ENCODE assay signal across 1 cellular context in the genomic region with DNA sequence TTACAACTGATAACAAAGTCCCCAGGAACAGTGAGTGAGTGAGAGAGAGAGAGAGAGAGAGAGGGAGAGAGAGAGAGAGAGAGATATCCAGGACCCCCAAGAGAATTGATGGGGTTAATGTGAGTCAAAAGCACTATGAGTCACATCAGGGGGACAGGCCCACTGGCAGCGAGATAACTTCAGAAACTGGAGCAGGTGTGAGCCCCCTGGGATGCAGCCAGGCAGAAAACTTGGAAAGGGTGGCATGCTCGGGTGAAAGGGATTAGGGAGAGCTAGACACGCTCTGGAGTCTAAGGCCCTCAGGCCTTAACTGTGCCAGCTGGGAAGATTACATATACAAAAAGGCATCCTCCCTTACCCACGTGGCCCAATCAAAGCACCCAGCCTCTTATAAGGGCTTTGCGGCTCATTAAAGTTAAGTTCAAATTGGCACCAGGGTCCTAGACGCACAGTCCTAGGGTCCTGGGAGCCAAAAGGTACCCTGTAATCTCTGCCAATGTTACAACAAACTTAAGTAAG.
TF ChIP-seq lines count a peak whose summit lies in the region.

No MANE protein-coding gene starts in this region.

TF ChIP-seq in GM12878, 131 proteins besides CTCF, POLR2A, EP300 and RAD21 (continues in another document):
- TF ChIP-seq HDGF (IDR thresholded peaks at IDR 0.05) (no peak), TCF12 (IDR thresholded peaks at IDR 0.05; ENCODE audit: low read depth, low read length) (0 out of 2 replicates have a peak, but pooled peaks have one; percentile 3), SMAD1 (IDR thresholded peaks at IDR 0.05; ENCODE audit: low read depth, partially characterized antibody) (no peak), POLR2AphosphoS5 (IDR thresholded peaks at IDR 0.05; ENCODE audit: low read length) (no peak; the same call in 1 of the 2 replicates), CBX3 (IDR thresholded peaks at IDR 0.05; ENCODE audit: borderline replicate concordance, low read depth) (no peak), SUZ12 (IDR thresholded peaks at IDR 0.05; ENCODE audit: unreplicated experiment) (no peak), HCFC1 (IDR thresholded peaks at IDR 0.05; ENCODE audit: low read length) (no peak), HDAC2 (IDR thresholded peaks at IDR 0.05) (no peak), CEBPB (IDR thresholded peaks at IDR 0.05; ENCODE audit: borderline replicate concordance in 1 of 2, low read depth in 2 of 2, low read length in 2 of 2) (no peak), MYC (IDR thresholded peaks at IDR 0.05; ENCODE audit: insufficient read depth, insufficient read length, insufficient replicate concordance, low read length, severe bottlenecking) (no peak), ZNF622 (IDR thresholded peaks at IDR 0.05) (no peak), MXI1 (IDR thresholded peaks at IDR 0.05; ENCODE audit: low read depth, low read length) (0 out of 2 replicates have a peak, but pooled peaks have one; percentile 9), KLF5 (IDR thresholded peaks at IDR 0.05; ENCODE audit: partially characterized antibody) (no peak), ZZZ3 (IDR thresholded peaks at IDR 0.05; ENCODE audit: control insufficient read depth, insufficient read length, low read depth) (peak; percentile 75), YBX1 (IDR thresholded peaks at IDR 0.05) (no peak), JUNB (IDR thresholded peaks at IDR 0.05) (peak; percentile 47; the same call in 1 of the 2 replicates), NR2C2 (IDR thresholded peaks at IDR 0.05; ENCODE audit: borderline replicate concordance, control insufficient read depth, insufficient read length, low read depth) (no peak), SMARCA5 (IDR thresholded peaks at IDR 0.05) (no peak), NFXL1 (IDR thresholded peaks at IDR 0.05; ENCODE audit: borderline replicate concordance) (no peak), BCL11A (IDR thresholded peaks at IDR 0.05; ENCODE audit: low read depth, low read length) (0 out of 2 replicates have a peak, but pooled peaks have one; percentile 5), MEF2A (IDR thresholded peaks at IDR 0.05; ENCODE audit: insufficient read depth, low read depth, low read length) (no peak), GATAD2B (conservative IDR thresholded peaks at IDR 0.05; ENCODE audit: low read depth) (no peak), YY1 (IDR thresholded peaks at IDR 0.05; ENCODE audit: low read depth, low read length) (no peak), ZNF207 (IDR thresholded peaks at IDR 0.05; ENCODE audit: borderline replicate concordance) (no peak), FOS (IDR thresholded peaks at IDR 0.05; ENCODE audit: borderline replicate concordance, extremely low read depth, insufficient read length) (no peak), MEF2B (IDR thresholded peaks at IDR 0.05; ENCODE audit: partially characterized antibody, poor library complexity, severe bottlenecking) (peak; percentile 80), FOXM1 (IDR thresholded peaks at IDR 0.05; ENCODE audit: low read depth, low read length) (no peak), ETV6 (conservative IDR thresholded peaks at IDR 0.05 in 1 of 2, IDR thresholded peaks at IDR 0.05 in 1 of 2; ENCODE audit: borderline replicate concordance in 1 of 2, low read depth in 1 of 2) (no peak), NBN (IDR thresholded peaks at IDR 0.05) (no peak), HDAC6 (IDR thresholded peaks at IDR 0.05; ENCODE audit: unreplicated experiment) (no peak), SIN3A (IDR thresholded peaks at IDR 0.05; ENCODE audit: low read depth, low read length) (no peak), MYB (IDR thresholded peaks at IDR 0.05; ENCODE audit: borderline replicate concordance, low read depth, low read length) (no peak), POLR2AphosphoS2 (IDR thresholded peaks at IDR 0.05; ENCODE audit: low read depth, low read length) (no peak), PAX5 (IDR thresholded peaks at IDR 0.05; ENCODE audit: borderline replicate concordance, low read depth, low read length) (no peak)
- TF ChIP-seq, protein P1, sequence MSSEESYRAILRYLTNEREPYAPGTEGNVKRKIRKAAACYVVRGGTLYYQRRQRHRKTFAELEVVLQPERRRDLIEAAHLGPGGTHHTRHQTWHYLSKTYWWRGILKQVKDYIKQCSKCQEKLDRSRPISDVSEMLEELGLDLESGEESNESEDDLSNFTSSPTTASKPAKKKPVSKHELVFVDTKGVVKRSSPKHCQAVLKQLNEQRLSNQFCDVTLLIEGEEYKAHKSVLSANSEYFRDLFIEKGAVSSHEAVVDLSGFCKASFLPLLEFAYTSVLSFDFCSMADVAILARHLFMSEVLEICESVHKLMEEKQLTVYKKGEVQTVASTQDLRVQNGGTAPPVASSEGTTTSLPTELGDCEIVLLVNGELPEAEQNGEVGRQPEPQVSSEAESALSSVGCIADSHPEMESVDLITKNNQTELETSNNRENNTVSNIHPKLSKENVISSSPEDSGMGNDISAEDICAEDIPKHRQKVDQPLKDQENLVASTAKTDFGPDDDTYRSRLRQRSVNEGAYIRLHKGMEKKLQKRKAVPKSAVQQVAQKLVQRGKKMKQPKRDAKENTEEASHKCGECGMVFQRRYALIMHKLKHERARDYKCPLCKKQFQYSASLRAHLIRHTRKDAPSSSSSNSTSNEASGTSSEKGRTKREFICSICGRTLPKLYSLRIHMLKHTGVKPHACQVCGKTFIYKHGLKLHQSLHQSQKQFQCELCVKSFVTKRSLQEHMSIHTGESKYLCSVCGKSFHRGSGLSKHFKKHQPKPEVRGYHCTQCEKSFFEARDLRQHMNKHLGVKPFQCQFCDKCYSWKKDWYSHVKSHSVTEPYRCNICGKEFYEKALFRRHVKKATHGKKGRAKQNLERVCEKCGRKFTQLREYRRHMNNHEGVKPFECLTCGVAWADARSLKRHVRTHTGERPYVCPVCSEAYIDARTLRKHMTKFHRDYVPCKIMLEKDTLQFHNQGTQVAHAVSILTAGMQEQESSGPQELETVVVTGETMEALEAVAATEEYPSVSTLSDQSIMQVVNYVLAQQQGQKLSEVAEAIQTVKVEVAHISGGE (CRISPR knock-in tag; IDR thresholded peaks at IDR 0.05) = no peak
- TF ChIP-seq, protein P2, sequence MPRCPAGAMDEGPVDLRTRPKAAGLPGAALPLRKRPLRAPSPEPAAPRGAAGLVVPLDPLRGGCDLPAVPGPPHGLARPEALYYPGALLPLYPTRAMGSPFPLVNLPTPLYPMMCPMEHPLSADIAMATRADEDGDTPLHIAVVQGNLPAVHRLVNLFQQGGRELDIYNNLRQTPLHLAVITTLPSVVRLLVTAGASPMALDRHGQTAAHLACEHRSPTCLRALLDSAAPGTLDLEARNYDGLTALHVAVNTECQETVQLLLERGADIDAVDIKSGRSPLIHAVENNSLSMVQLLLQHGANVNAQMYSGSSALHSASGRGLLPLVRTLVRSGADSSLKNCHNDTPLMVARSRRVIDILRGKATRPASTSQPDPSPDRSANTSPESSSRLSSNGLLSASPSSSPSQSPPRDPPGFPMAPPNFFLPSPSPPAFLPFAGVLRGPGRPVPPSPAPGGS (IDR thresholded peaks at IDR 0.05; ENCODE audit: borderline replicate concordance, insufficient read depth, low read depth, low read length, poor library complexity, severe bottlenecking) = no peak
- TF ChIP-seq, protein P3, sequence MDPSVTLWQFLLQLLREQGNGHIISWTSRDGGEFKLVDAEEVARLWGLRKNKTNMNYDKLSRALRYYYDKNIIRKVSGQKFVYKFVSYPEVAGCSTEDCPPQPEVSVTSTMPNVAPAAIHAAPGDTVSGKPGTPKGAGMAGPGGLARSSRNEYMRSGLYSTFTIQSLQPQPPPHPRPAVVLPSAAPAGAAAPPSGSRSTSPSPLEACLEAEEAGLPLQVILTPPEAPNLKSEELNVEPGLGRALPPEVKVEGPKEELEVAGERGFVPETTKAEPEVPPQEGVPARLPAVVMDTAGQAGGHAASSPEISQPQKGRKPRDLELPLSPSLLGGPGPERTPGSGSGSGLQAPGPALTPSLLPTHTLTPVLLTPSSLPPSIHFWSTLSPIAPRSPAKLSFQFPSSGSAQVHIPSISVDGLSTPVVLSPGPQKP (IDR thresholded peaks at IDR 0.05; ENCODE audit: low read depth, low read length) = no peak
- TF ChIP-seq, protein P4, sequence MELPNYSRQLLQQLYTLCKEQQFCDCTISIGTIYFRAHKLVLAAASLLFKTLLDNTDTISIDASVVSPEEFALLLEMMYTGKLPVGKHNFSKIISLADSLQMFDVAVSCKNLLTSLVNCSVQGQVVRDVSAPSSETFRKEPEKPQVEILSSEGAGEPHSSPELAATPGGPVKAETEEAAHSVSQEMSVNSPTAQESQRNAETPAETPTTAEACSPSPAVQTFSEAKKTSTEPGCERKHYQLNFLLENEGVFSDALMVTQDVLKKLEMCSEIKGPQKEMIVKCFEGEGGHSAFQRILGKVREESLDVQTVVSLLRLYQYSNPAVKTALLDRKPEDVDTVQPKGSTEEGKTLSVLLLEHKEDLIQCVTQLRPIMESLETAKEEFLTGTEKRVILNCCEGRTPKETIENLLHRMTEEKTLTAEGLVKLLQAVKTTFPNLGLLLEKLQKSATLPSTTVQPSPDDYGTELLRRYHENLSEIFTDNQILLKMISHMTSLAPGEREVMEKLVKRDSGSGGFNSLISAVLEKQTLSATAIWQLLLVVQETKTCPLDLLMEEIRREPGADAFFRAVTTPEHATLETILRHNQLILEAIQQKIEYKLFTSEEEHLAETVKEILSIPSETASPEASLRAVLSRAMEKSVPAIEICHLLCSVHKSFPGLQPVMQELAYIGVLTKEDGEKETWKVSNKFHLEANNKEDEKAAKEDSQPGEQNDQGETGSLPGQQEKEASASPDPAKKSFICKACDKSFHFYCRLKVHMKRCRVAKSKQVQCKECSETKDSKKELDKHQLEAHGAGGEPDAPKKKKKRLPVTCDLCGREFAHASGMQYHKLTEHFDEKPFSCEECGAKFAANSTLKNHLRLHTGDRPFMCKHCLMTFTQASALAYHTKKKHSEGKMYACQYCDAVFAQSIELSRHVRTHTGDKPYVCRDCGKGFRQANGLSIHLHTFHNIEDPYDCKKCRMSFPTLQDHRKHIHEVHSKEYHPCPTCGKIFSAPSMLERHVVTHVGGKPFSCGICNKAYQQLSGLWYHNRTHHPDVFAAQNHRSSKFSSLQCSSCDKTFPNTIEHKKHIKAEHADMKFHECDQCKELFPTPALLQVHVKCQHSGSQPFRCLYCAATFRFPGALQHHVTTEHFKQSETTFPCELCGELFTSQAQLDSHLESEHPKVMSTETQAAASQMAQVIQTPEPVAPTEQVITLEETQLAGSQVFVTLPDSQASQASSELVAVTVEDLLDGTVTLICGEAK (IDR thresholded peaks at IDR 0.05; ENCODE audit: borderline replicate concordance) = peak; percentile 53; the same call in 1 of the 2 replicates
- TF ChIP-seq, protein P5, sequence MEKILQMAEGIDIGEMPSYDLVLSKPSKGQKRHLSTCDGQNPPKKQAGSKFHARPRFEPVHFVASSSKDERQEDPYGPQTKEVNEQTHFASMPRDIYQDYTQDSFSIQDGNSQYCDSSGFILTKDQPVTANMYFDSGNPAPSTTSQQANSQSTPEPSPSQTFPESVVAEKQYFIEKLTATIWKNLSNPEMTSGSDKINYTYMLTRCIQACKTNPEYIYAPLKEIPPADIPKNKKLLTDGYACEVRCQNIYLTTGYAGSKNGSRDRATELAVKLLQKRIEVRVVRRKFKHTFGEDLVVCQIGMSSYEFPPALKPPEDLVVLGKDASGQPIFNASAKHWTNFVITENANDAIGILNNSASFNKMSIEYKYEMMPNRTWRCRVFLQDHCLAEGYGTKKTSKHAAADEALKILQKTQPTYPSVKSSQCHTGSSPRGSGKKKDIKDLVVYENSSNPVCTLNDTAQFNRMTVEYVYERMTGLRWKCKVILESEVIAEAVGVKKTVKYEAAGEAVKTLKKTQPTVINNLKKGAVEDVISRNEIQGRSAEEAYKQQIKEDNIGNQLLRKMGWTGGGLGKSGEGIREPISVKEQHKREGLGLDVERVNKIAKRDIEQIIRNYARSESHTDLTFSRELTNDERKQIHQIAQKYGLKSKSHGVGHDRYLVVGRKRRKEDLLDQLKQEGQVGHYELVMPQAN (conservative IDR thresholded peaks at IDR 0.05) = no peak
- TF ChIP-seq, protein P6, sequence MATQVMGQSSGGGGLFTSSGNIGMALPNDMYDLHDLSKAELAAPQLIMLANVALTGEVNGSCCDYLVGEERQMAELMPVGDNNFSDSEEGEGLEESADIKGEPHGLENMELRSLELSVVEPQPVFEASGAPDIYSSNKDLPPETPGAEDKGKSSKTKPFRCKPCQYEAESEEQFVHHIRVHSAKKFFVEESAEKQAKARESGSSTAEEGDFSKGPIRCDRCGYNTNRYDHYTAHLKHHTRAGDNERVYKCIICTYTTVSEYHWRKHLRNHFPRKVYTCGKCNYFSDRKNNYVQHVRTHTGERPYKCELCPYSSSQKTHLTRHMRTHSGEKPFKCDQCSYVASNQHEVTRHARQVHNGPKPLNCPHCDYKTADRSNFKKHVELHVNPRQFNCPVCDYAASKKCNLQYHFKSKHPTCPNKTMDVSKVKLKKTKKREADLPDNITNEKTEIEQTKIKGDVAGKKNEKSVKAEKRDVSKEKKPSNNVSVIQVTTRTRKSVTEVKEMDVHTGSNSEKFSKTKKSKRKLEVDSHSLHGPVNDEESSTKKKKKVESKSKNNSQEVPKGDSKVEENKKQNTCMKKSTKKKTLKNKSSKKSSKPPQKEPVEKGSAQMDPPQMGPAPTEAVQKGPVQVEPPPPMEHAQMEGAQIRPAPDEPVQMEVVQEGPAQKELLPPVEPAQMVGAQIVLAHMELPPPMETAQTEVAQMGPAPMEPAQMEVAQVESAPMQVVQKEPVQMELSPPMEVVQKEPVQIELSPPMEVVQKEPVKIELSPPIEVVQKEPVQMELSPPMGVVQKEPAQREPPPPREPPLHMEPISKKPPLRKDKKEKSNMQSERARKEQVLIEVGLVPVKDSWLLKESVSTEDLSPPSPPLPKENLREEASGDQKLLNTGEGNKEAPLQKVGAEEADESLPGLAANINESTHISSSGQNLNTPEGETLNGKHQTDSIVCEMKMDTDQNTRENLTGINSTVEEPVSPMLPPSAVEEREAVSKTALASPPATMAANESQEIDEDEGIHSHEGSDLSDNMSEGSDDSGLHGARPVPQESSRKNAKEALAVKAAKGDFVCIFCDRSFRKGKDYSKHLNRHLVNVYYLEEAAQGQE (IDR thresholded peaks at IDR 0.05; ENCODE audit: low read depth, low read length) = no peak
- TF ChIP-seq, protein P7, sequence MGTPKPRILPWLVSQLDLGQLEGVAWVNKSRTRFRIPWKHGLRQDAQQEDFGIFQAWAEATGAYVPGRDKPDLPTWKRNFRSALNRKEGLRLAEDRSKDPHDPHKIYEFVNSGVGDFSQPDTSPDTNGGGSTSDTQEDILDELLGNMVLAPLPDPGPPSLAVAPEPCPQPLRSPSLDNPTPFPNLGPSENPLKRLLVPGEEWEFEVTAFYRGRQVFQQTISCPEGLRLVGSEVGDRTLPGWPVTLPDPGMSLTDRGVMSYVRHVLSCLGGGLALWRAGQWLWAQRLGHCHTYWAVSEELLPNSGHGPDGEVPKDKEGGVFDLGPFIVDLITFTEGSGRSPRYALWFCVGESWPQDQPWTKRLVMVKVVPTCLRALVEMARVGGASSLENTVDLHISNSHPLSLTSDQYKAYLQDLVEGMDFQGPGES (IDR thresholded peaks at IDR 0.05) = no peak
